ENCODE assay signal across 9 cellular contexts in the genomic region with DNA sequence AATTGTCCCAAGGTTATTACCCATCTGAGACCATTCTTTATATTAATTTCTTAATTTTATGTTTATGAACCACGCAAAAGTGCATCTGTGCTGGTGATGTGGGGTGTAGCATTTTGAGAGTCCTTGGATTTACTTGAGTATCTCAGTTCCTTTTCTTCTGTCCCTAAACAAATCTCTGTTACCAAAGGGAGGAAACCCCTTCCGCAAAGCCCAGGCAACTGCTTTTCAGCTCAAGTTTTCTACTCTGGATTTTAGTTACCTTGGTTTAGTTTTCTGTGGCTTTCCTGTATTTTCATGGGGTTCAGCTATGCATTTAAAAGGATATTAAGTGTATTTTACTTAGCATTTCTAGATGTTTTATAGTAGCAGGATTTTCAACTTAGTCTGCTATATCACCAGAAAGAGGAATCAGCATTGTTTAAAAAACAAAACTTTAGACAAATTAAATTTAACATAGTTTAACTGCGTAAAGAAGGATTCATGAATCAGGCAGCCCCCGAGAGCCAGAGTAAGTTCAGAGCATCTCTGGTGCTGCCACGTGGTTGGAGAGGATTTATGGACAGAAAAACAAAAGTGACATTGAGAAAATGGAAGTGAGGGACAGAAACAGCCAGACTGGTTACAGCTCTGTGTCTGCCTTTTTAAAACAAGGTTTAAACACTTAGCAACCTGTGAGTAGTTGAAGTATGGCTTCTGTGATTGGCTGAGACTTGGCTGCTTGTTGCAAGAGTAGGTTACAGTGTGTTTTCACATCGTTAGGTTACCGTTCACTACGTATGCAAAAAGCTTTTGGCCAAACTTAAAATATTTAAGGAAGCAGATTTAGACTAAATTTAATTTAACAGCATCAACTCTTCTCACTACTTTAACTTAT. TPM values are rescaled to one million over a fixed set of nuclear protein-coding genes. Genes with fewer than 3 reads are reported as not detected.
DNase-seq lines count a peak whose midpoint lies in the region; ATAC-seq and TF ChIP-seq lines count a peak whose summit lies in the region.
"Had no signal": no experiment of that assay in that cellular context is flagged by ENCODE, and none has a peak within 500 bp of the region (broad histone marks: within the 10 kb centered on the region; RNA-seq: fewer than 3 reads in every experiment).

No MANE protein-coding gene starts in this region.

- no peak overlapping the region for H3K4me3 ChIP-seq in thoracic aorta

- no peak overlapping the region for H3K27ac Mint-ChIP-seq in CD4-positive, alpha-beta T cell

- POLR2A ChIA-PET in CD4-positive, alpha-beta T cell (lab: Charles Lee): interaction anchor here (0.6 to 1.2 kb wide), 2 partner anchors 90 to 556 kb away, joined by 3 to 5 read pairs; no protein-coding TSS in a partner anchor

- no peaks in the 10 kb centered on the region for H3K9me3 ChIP-seq in CD4-positive, alpha-beta T cell (ENCODE audit: control insufficient read depth, low read length)
- no peaks in the 10 kb centered on the region for H3K9me3 ChIP-seq in thoracic aorta

- no peaks in the 10 kb centered on the region for H3K36me3 ChIP-seq in thoracic aorta

- TF ChIP-seq CTCF in CD4-positive, alpha-beta T cell (IDR thresholded peaks at IDR 0.05): no peak
- no peak for TF ChIP-seq CTCF in thoracic aorta (IDR thresholded peaks at IDR 0.05)

- H3K4me3 Mint-ChIP-seq in CD4-positive, alpha-beta T cell: no peak overlapping the region

- intact Hi-C loops in CD4-positive, alpha-beta T cell (cut with DNase I, micrococcal nuclease): no loop called here

- ATAC-seq in CD4-positive, alpha-beta T cell (ENCODE audit: poor library complexity): peak; percentile 97
- ATAC-seq in GM18870 (IDR thresholded peaks at IDR 0.05; ENCODE audit: unreplicated experiment) (peak; percentile 84), HG03045 (IDR thresholded peaks at IDR 0.05; ENCODE audit: unreplicated experiment) (peak; percentile 76), thoracic aorta (ENCODE audit: insufficient number of reproducible peaks, low FRiP score, low read depth) (peak; percentile 79)

- H3K9me3 Mint-ChIP-seq in CD4-positive, alpha-beta T cell: no peaks in the 10 kb centered on the region

- H3K27me3 ChIP-seq in CD4-positive, alpha-beta T cell (ENCODE audit: control insufficient read depth, insufficient read depth, low read length): peaks cover 16% of the 10 kb centered on the region
- no peaks in the 10 kb centered on the region for H3K27me3 ChIP-seq in thoracic aorta (replicated peaks; ENCODE audit: insufficient read depth)

- no peak for TF ChIP-seq POLR2A in erythroblast (IDR thresholded peaks at IDR 0.05; ENCODE audit: low read length)

- peaks cover 7 to 12% of the 10 kb centered on the region in 2 donors for H3K4me1 ChIP-seq in thoracic aorta (ENCODE audit: control insufficient read depth in 1 of 2, low read depth in 2 of 2)

- DNase-seq in CD4-positive, alpha-beta T cell: peak in 1 of 10 experiments; percentile 13
- DNase-seq in NOMO-1 treated with dmso at 0.1 percent for 144 hours (lab: John Stamatoyannopoulos, UW; ENCODE audit: unreplicated experiment): peak; percentile 84
- DNase-seq in erythroblast (lab: John Stamatoyannopoulos, UW): peak; percentile 9 to 28
- DNase-seq in thoracic aorta (ENCODE audit: low spot score): no peak
- DNase-seq in NCI-H1417 treated with DMSO at 0.1 percent for 48 hours (lab: John Stamatoyannopoulos, UW): no peak
- no peak for DNase-seq in AG08395 (ENCODE audit: low spot score)

- H3K4me1 Mint-ChIP-seq in CD4-positive, alpha-beta T cell (ENCODE audit: low read depth): no peaks in the 10 kb centered on the region

- CTCF ChIA-PET in CD4-positive, alpha-beta T cell (lab: Charles Lee): interaction anchor here (0.6 to 1.0 kb wide), 2 partner anchors 10 to 206 kb away, joined by 3 read pairs; a partner anchor contains a TSS

- no peaks in the 10 kb centered on the region for H3K36me3 Mint-ChIP-seq in CD4-positive, alpha-beta T cell (ENCODE audit: low read depth)

- H3K27me3 Mint-ChIP-seq in CD4-positive, alpha-beta T cell: peaks cover 36% of the 10 kb centered on the region

- no peak overlapping the region for H3K27ac ChIP-seq in CD4-positive, alpha-beta T cell (ENCODE audit: low read depth, low read length)
- no peak overlapping the region for H3K27ac ChIP-seq in thoracic aorta

RNA-seq across cellular contexts. Expression of a gene that starts 9.6 kb away (rescaled TPM):
- 1 to 10 TPM; 1.5 to 1.8 TPM for total RNA-seq in CD4-positive, alpha-beta T cell
- total RNA-seq in thoracic aorta: 100 to 1,000 TPM in 1 of 2 donors, 10 to 100 TPM in 1; 50.0 to 193 TPM
- total RNA-seq: HT1080 had no signal

RNA-seq across cellular contexts. Expression of a gene that starts 20.4 kb away (rescaled TPM):
- total RNA-seq in CD4-positive, alpha-beta T cell: 10 to 100 TPM; 14.2 to 15.2 TPM
- 10 to 100 TPM; 53.8 to 60.8 TPM for total RNA-seq in thoracic aorta

Comparison
In these comparisons a context has a peak if more than half of its experiments do, and no peak if none do; other contexts are left out.
1. DNase-seq: peak in NOMO-1 treated with dmso at 0.1 percent for 144 hours (single experiment) and erythroblast (2 of 2); none in thoracic aorta (single experiment), NCI-H1417 treated with DMSO at 0.1 percent for 48 hours (single experiment) and AG08395 (single experiment).
2. RNA of a gene that starts 9.6 kb away (total RNA-seq): 50.0 to 193 TPM in thoracic aorta; 1.5 to 1.8 TPM in CD4-positive, alpha-beta T cell; every median in the first group is over 10 times any median in the second.
3. Peak in every context shown above with its lines, with median percentiles within 50 percentile points of each other: ATAC-seq.